ENCODE assay signal across 12 cellular contexts in genomic region chr11:128289048-128289447, GRCh38.
A peak's percentile ranks its signal among the peaks of the same experiment; 100 is the strongest.
DNase-seq lines count a peak whose midpoint lies in the region; ATAC-seq, FAIRE-seq and TF ChIP-seq lines count a peak whose summit lies in the region.
"Had no signal": no experiment of that assay in that cellular context is flagged by ENCODE, and none has a peak within 500 bp of the region (broad histone marks: within the 10 kb centered on the region; RNA-seq: fewer than 3 reads in every experiment).

No MANE protein-coding gene starts in this region.

- peak; percentile 41 for ATAC-seq in HG02642 (IDR thresholded peaks at IDR 0.05; ENCODE audit: poor library complexity, unreplicated experiment)
- no peak for ATAC-seq in natural killer cell
- ATAC-seq: A549 had no signal

- H3K4me3 Mint-ChIP-seq in activated CD4-positive, alpha-beta T cell treated with anti-CD3 and anti-CD28 coated beads, Interleukin-2, amount 10 ng/mL, durations not matched to agents 24 days and 14 days, result peak overlapping the region; percentile 63
- H3K4me3 Mint-ChIP-seq in activated CD4-positive, alpha-beta memory T cell treated with anti-CD3 and anti-CD28 coated beads, Interleukin-2, amount 10 ng/mL, durations not matched to agents 7 days and 5 days, result peak overlapping the region; percentile 15
- no peak overlapping the region for H3K4me3 Mint-ChIP-seq in natural killer cell

- no peaks in the 10 kb centered on the region for H3K27me3 Mint-ChIP-seq in activated CD4-positive, alpha-beta T cell treated with anti-CD3 and anti-CD28 coated beads, Interleukin-2, amount 10 ng/mL, durations not matched to agents 24 days and 14 days
- H3K27me3 Mint-ChIP-seq in activated CD4-positive, alpha-beta memory T cell treated with anti-CD3 and anti-CD28 coated beads, Interleukin-2, amount 10 ng/mL, durations not matched to agents 7 days and 5 days, result no peaks in the 10 kb centered on the region
- no peaks in the 10 kb centered on the region for H3K27me3 Mint-ChIP-seq in natural killer cell (ENCODE audit: low read depth in 2 of 2)

- H3K4me1 Mint-ChIP-seq in activated CD4-positive, alpha-beta T cell treated with anti-CD3 and anti-CD28 coated beads, Interleukin-2, amount 10 ng/mL, durations not matched to agents 24 days and 14 days, result peaks cover 87% of the 10 kb centered on the region
- peaks cover 84% of the 10 kb centered on the region for H3K4me1 Mint-ChIP-seq in activated CD4-positive, alpha-beta memory T cell treated with anti-CD3 and anti-CD28 coated beads, Interleukin-2, amount 10 ng/mL, durations not matched to agents 7 days and 5 days
- H3K4me1 Mint-ChIP-seq in natural killer cell, result peaks cover 84 to 90% of the 10 kb centered on the region in 2 donors

- no peak for FAIRE-seq in D721Med (lab: Jason Lieb, UNC)
- FAIRE-seq: A549 had no signal

- CTCF ChIA-PET in activated CD4-positive, alpha-beta memory T cell treated with anti-CD3 and anti-CD28 coated beads, Interleukin-2, amount 10 ng/mL, durations not matched to agents 7 days and 5 days (lab: Charles Lee), result interaction anchor here (0.6 to 11.6 kb wide), 23 partner anchors 10 to 342 kb away, joined by 3 to 157 read pairs (median 19); no protein-coding TSS in a partner anchor

- peaks cover 12% of the 10 kb centered on the region for H3K36me3 Mint-ChIP-seq in activated CD4-positive, alpha-beta T cell treated with anti-CD3 and anti-CD28 coated beads, Interleukin-2, amount 10 ng/mL, durations not matched to agents 24 days and 14 days (ENCODE audit: low read depth)
- H3K36me3 Mint-ChIP-seq in activated CD4-positive, alpha-beta memory T cell treated with anti-CD3 and anti-CD28 coated beads, Interleukin-2, amount 10 ng/mL, durations not matched to agents 7 days and 5 days (ENCODE audit: low read depth), result peaks cover 43% of the 10 kb centered on the region
- H3K36me3 Mint-ChIP-seq in natural killer cell, result no peaks in the 10 kb centered on the region

- peaks cover 7% of the 10 kb centered on the region for H3K9me3 Mint-ChIP-seq in activated CD4-positive, alpha-beta T cell treated with anti-CD3 and anti-CD28 coated beads, Interleukin-2, amount 10 ng/mL, durations not matched to agents 24 days and 14 days
- peaks cover 2% of the 10 kb centered on the region for H3K9me3 Mint-ChIP-seq in activated CD4-positive, alpha-beta memory T cell treated with anti-CD3 and anti-CD28 coated beads, Interleukin-2, amount 10 ng/mL, durations not matched to agents 7 days and 5 days
- H3K9me3 Mint-ChIP-seq in natural killer cell, result no peaks in the 10 kb centered on the region

- peak overlapping the region; percentile 99 for H3K27ac Mint-ChIP-seq in activated CD4-positive, alpha-beta T cell treated with anti-CD3 and anti-CD28 coated beads, Interleukin-2, amount 10 ng/mL, durations not matched to agents 24 days and 14 days
- peak overlapping the region; percentile 97 for H3K27ac Mint-ChIP-seq in activated CD4-positive, alpha-beta memory T cell treated with anti-CD3 and anti-CD28 coated beads, Interleukin-2, amount 10 ng/mL, durations not matched to agents 7 days and 5 days
- peak overlapping the region; percentile 98 to 99 for H3K27ac Mint-ChIP-seq in natural killer cell

- TF ChIP-seq CTCF in natural killer cell (IDR thresholded peaks at IDR 0.05) (no peak), D721Med (IDR thresholded peaks at IDR 0.05; ENCODE audit: insufficient read depth, missing control alignments) (no peak)

- DNase-seq in activated CD4-positive, alpha-beta T cell treated with anti-CD3 and anti-CD28 coated beads, Interleukin-2, amount 10 ng/mL, durations not matched to agents 24 days and 14 days, result peak; percentile 83
- no peak for DNase-seq in activated CD4-positive, alpha-beta T cell treated with anti-CD3 and anti-CD28 coated beads for 1 hour
- peak; percentile 59 for DNase-seq in activated CD4-positive, alpha-beta memory T cell treated with anti-CD3 and anti-CD28 coated beads, Interleukin-2, amount 10 ng/mL, durations not matched to agents 7 days and 5 days
- DNase-seq in natural killer cell, result no peak
- DNase-seq in HT-29 (ENCODE audit: low spot score), result no peak
- no peak for DNase-seq in D721Med (ENCODE audit: insufficient read length, low spot score)
- DNase-seq in NCI-H526 (lab: John Stamatoyannopoulos, UW), result no peak
- DNase-seq: DMS79 treated with DMSO at 0.1 percent for 48 hours, erythroblast, substantia nigra had no signal

- POLR2A ChIA-PET in activated CD4-positive, alpha-beta memory T cell treated with anti-CD3 and anti-CD28 coated beads, Interleukin-2, amount 10 ng/mL, durations not matched to agents 7 days and 5 days (lab: Charles Lee), result interaction anchor here (0.7 to 8.2 kb wide), 30 partner anchors 12 to 447 kb away, joined by 3 to 302 read pairs (median 12); partner anchors contain the start of gene FLI1

- intact Hi-C loops in activated CD4-positive, alpha-beta T cell treated with anti-CD3 and anti-CD28 coated beads, Interleukin-2, amount 10 ng/mL, durations not matched to agents 24 days and 14 days (cut with micrococcal nuclease), result loop anchor here (1.0 to 5.0 kb wide), 10 partner anchors 50 to 578 kb away; partner anchors contain the start of genes FLI1 and KCNJ1
- intact Hi-C loops in natural killer cell (cut with micrococcal nuclease), result no loop called here

Comparison
In these comparisons a context has a peak if more than half of its experiments do, and no peak if none do; other contexts are left out.
1. DNase-seq: peak in activated CD4-positive, alpha-beta T cell treated with anti-CD3 and anti-CD28 coated beads, Interleukin-2, amount 10 ng/mL, durations not matched to agents 24 days and 14 days (single experiment) and activated CD4-positive, alpha-beta memory T cell treated with anti-CD3 and anti-CD28 coated beads, Interleukin-2, amount 10 ng/mL, durations not matched to agents 7 days and 5 days (single experiment); none in activated CD4-positive, alpha-beta T cell treated with anti-CD3 and anti-CD28 coated beads for 1 hour (single experiment), natural killer cell (single experiment), HT-29 (single experiment), D721Med (single experiment) and NCI-H526 (0 of 2).
2. Peak in every context shown above with its lines, with median percentiles within 50 percentile points of each other: H3K27ac Mint-ChIP-seq.